Comparison of ENCODE assay signal across 11 cellular contexts in genomic region chr10:10798543-10799192, GRCh38.
DNase-seq lines count a peak whose midpoint lies in the region; ATAC-seq, FAIRE-seq and TF ChIP-seq lines count a peak whose summit lies in the region.
"Had no signal": no experiment of that assay in that cellular context is flagged by ENCODE, and none has a peak within 500 bp of the region (broad histone marks: within the 10 kb centered on the region; RNA-seq: fewer than 3 reads in every experiment).

No MANE protein-coding gene starts in this region.

- ATAC-seq in GM19463 (IDR thresholded peaks at IDR 0.05; ENCODE audit: unreplicated experiment) (no peak), GM18861 (IDR thresholded peaks at IDR 0.05; ENCODE audit: unreplicated experiment) (no peak)

- H4K5ac ChIP-seq in H9 (ENCODE audit: insufficient read length, low read depth, low read length) = no peak overlapping the region

- H3K23me2 ChIP-seq in H9 (ENCODE audit: insufficient read length, low read depth, low read length, poor library complexity, severe bottlenecking) = peaks cover 2% of the 10 kb centered on the region

- peaks cover 9% of the 10 kb centered on the region for H3K4me1 ChIP-seq in H9 (ENCODE audit: insufficient read depth, low read length)
- peaks cover 57% of the 10 kb centered on the region for H3K4me1 ChIP-seq in keratinocyte (ENCODE audit: control insufficient read depth, extremely low read depth, insufficient read depth, low read length)
- peaks cover 0 to 26% (median 4%) of the 10 kb centered on the region in 3 donors for H3K4me1 ChIP-seq in skeletal muscle tissue (ENCODE audit: control insufficient read depth in 3 of 3, insufficient read depth in 3 of 3, low read length in 3 of 3)

- H3K4me3 Mint-ChIP-seq in H9 = peak overlapping the region; percentile 32 to 69
- H3K4me3 Mint-ChIP-seq in T-helper 2 cell treated with Interferon-gamma antibody and Interleukin-4, amounts not matched to agents 5 μg/mL and 100 μg/mL, for 36 hours = no peak overlapping the region

- H3K36me3 Mint-ChIP-seq in H9 (ENCODE audit: insufficient read depth in 1 of 3, low read depth in 3 of 3) = 0 out of 7 replicates have a peak, but pooled peaks cover 0 to 8% (median 0%) of the 10 kb centered on the region in 3 experiments
- no peaks in the 10 kb centered on the region for H3K36me3 Mint-ChIP-seq in T-helper 2 cell treated with Interferon-gamma antibody and Interleukin-4, amounts not matched to agents 5 μg/mL and 100 μg/mL, for 36 hours (ENCODE audit: low read depth)

- no peak overlapping the region for H2AK5ac ChIP-seq in H9 (ENCODE audit: insufficient read length, low read length)

- no peaks in the 10 kb centered on the region for H3K9me1 ChIP-seq in keratinocyte (ENCODE audit: control insufficient read depth, extremely low read depth, insufficient read depth, low read length)

- H3K4ac ChIP-seq in H9 (ENCODE audit: low read depth, low read length) = no peak overlapping the region

- no peak overlapping the region for H2BK20ac ChIP-seq in H9 (ENCODE audit: low read depth, low read length, poor library complexity, severe bottlenecking)

- TF ChIP-seq CTCF in H9 (conservative IDR thresholded peaks at IDR 0.05) (no peak), keratinocyte (optimal IDR thresholded peaks at IDR 0.05 in 1 of 3, IDR thresholded peaks at IDR 0.05 in 1 of 3, conservative IDR thresholded peaks at IDR 0.05 in 1 of 3; ENCODE audit: extremely low read depth in 1 of 3, insufficient read depth in 2 of 3, low read length in 3 of 3) (no peak)

- WGBS in H9 (ENCODE audit: extremely low coverage, insufficient read length, low lambda C conversion rate) = no CpG with 5 or more reads among the region's 22 CpGs

- H2AFZ ChIP-seq in H9 (ENCODE audit: low read length) = peak overlapping the region; percentile 90
- H2AFZ ChIP-seq in keratinocyte (ENCODE audit: control insufficient read depth, low read length) = peak overlapping the region; percentile 96

- FAIRE-seq in keratinocyte (lab: Jason Lieb, UNC) = no peak

- no peak overlapping the region for H3K23ac ChIP-seq in H9 (ENCODE audit: insufficient read length, low read depth, low read length)

- H2BK12ac ChIP-seq in H9 (ENCODE audit: insufficient read length, low read depth, low read length) = no peak overlapping the region

- H3K9ac ChIP-seq in H9 (ENCODE audit: extremely low read depth, insufficient read length, low read length) (no peak overlapping the region), keratinocyte (ENCODE audit: control insufficient read depth, extremely low read depth, insufficient read depth, low read length) (peak overlapping the region; percentile 82), skeletal muscle tissue (ENCODE audit: low read depth in 1 of 3, low read length in 3 of 3) (peak overlapping the region; percentile 40 to 69 (median 58))

- no peak overlapping the region for H2BK15ac ChIP-seq in H9 (ENCODE audit: low read depth, low read length)

- H3K4me2 ChIP-seq in H9 (ENCODE audit: insufficient read depth, insufficient read length, low read length) (peak overlapping the region; percentile 3), keratinocyte (ENCODE audit: control insufficient read depth, extremely low read depth, insufficient read depth, low read depth, low read length) (peak overlapping the region; percentile 71)

- H4K20me1 ChIP-seq in H9 (ENCODE audit: control insufficient read depth, insufficient read depth, insufficient read length) = no peaks in the 10 kb centered on the region
- no peaks in the 10 kb centered on the region for H4K20me1 ChIP-seq in keratinocyte (ENCODE audit: control insufficient read depth, extremely low read depth, insufficient read depth, low read length)

- H3K27me3 ChIP-seq in H9 (ENCODE audit: insufficient read depth, low read length) (no peaks in the 10 kb centered on the region), keratinocyte (ENCODE audit: control insufficient read depth, extremely low read depth, insufficient read depth, low read length) (no peaks in the 10 kb centered on the region), skeletal muscle tissue (ENCODE audit: control insufficient read depth in 3 of 3, insufficient read depth in 3 of 3, low read length in 3 of 3) (peaks cover 0 to 5% (median 3%) of the 10 kb centered on the region in 3 donors)

- H2BK5ac ChIP-seq in H9 (ENCODE audit: insufficient read length, low read length) = no peak overlapping the region

- dilution Hi-C loops in keratinocyte (cut with MboI; ENCODE audit: extremely low pct_ligation_motif_present, low sequenced_read_pairs) = no loop called here

- H3K9me3 Mint-ChIP-seq in H9 = peaks cover 0 to 3% of the 10 kb centered on the region in 2 experiments; a peak in 2 of 5 replicates
- no peaks in the 10 kb centered on the region for H3K9me3 Mint-ChIP-seq in T-helper 2 cell treated with Interferon-gamma antibody and Interleukin-4, amounts not matched to agents 5 μg/mL and 100 μg/mL, for 36 hours

- H3K4me3 ChIP-seq in keratinocyte (ENCODE audit: control insufficient read depth in 2 of 3, extremely low read depth in 1 of 3, insufficient read depth in 2 of 3, low read depth in 1 of 3, low read length in 3 of 3) (peak overlapping the region in 2 of 3 experiments; percentile 41 to 47), skeletal muscle tissue (ENCODE audit: low read length in 3 of 3) (peak overlapping the region in 2 of 3 donors; percentile 6 to 46)

- H3K14ac ChIP-seq in H9 (ENCODE audit: insufficient read depth, low read length) = peak overlapping the region; percentile 82; the same call in 1 of the 2 replicates

- H3K4me1 Mint-ChIP-seq in H9 = peaks cover 43 to 48% of the 10 kb centered on the region in 2 experiments
- H3K4me1 Mint-ChIP-seq in T-helper 2 cell treated with Interferon-gamma antibody and Interleukin-4, amounts not matched to agents 5 μg/mL and 100 μg/mL, for 36 hours (ENCODE audit: low read depth) = no peaks in the 10 kb centered on the region

- H3K27ac Mint-ChIP-seq in H9 = peak overlapping the region; percentile 79 to 94 (median 85); a peak in 5 of 7 replicates
- no peak overlapping the region for H3K27ac Mint-ChIP-seq in T-helper 2 cell treated with Interferon-gamma antibody and Interleukin-4, amounts not matched to agents 5 μg/mL and 100 μg/mL, for 36 hours

- H4K8ac ChIP-seq in H9 (replicated peaks; ENCODE audit: insufficient read length, low read depth, low read length) = no peak overlapping the region

- H3T11ph ChIP-seq in H9 (ENCODE audit: low read length) = no peak overlapping the region

- no peak overlapping the region for H4K91ac ChIP-seq in H9 (ENCODE audit: insufficient read length, low read depth, low read length)

- no peak overlapping the region for H3K56ac ChIP-seq in H9 (ENCODE audit: insufficient read length, low read depth, low read length)

- H3K9me3 ChIP-seq in H9 (ENCODE audit: control insufficient read depth, low read depth, low read length) (no peaks in the 10 kb centered on the region), keratinocyte (ENCODE audit: control insufficient read depth, low read depth, low read length) (no peaks in the 10 kb centered on the region), skeletal muscle tissue (ENCODE audit: control insufficient read depth in 3 of 3, low read length in 3 of 3) (no peaks in the 10 kb centered on the region)

- H3K79me1 ChIP-seq in H9 (ENCODE audit: insufficient read depth, low read depth, low read length, poor library complexity, severe bottlenecking) = no peaks in the 10 kb centered on the region

- H3K79me2 ChIP-seq in H9 (ENCODE audit: insufficient read depth, low read length) (no peaks in the 10 kb centered on the region), keratinocyte (ENCODE audit: control insufficient read depth, insufficient read depth, low read length) (no peaks in the 10 kb centered on the region)

- H3K36me3 ChIP-seq in keratinocyte (ENCODE audit: control insufficient read depth in 2 of 2, extremely low read depth in 1 of 2, insufficient read depth in 2 of 2, low read length in 2 of 2) = no peaks in the 10 kb centered on the region
- H3K36me3 ChIP-seq in skeletal muscle tissue (ENCODE audit: control insufficient read depth in 3 of 3, insufficient read depth in 3 of 3, low read length in 3 of 3) = no peaks in the 10 kb centered on the region

- no peak overlapping the region for H3K18ac ChIP-seq in H9 (ENCODE audit: insufficient read length, low read depth, low read length)

- H2BK120ac ChIP-seq in H9 (ENCODE audit: low read depth, low read length, poor library complexity, severe bottlenecking) = no peak overlapping the region

- peaks cover 1% of the 10 kb centered on the region; the same call in 1 of the 2 replicates for H3K27me3 Mint-ChIP-seq in H9 (ENCODE audit: low read depth)
- H3K27me3 Mint-ChIP-seq in T-helper 2 cell treated with Interferon-gamma antibody and Interleukin-4, amounts not matched to agents 5 μg/mL and 100 μg/mL, for 36 hours (ENCODE audit: low read depth) = peaks cover 12% of the 10 kb centered on the region

- DNase-seq in H9 (peak; percentile 48), ecto neural progenitor cell (ENCODE audit: low spot score) (peak; percentile 50), keratinocyte (ENCODE audit: low read depth, low spot score) (no peak), Ammon's horn (ENCODE audit: low spot score) (no peak)
- DNase-seq in T-helper 2 cell treated with Interferon-gamma antibody and Interleukin-4, amounts not matched to agents 5 μg/mL and 100 μg/mL, for 36 hours (ENCODE audit: low spot score) = no peak
- DNase-seq: NCI-H82, T-helper 1 cell had no signal

- H3K27ac ChIP-seq in H9 (ENCODE audit: insufficient read length, low read depth, low read length) (no peak overlapping the region), keratinocyte (ENCODE audit: control insufficient read depth, insufficient read depth, low read length) (peak overlapping the region; percentile 78), skeletal muscle tissue (ENCODE audit: low read depth, low read length) (peak overlapping the region; percentile 68)
- H3K27ac ChIP-seq: C4-2B had no signal

Comparison
In these comparisons a context has a peak if more than half of its experiments do, and no peak if none do; other contexts are left out.
1. DNase-seq: peak in H9 (single experiment) and ecto neural progenitor cell (single experiment); none in keratinocyte (single experiment), T-helper 2 cell treated with Interferon-gamma antibody and Interleukin-4, amounts not matched to agents 5 μg/mL and 100 μg/mL, for 36 hours (single experiment) and Ammon's horn (single experiment).